9 cellular contexts compared by ENCODE assay signal in the genomic region with DNA sequence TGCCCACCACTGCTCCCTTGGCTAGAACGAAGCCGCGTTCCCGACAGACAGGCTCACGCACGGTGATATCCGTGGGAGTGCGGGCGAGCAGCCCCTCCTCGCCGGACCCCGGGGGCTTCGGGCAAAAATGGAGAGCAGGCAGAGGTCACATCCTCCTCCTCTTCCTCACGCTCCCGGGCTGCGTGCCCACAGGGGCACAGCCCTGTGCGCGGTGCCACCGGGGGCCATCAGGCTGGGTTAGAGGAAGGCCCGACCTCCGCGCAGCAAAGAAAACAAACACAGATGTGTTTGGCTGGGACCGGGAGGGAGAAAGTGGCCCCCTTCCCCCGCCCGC. TPM values are rescaled to one million over a fixed set of nuclear protein-coding genes. Genes with fewer than 3 reads are reported as not detected.
DNase-seq lines count a peak whose midpoint lies in the region; ATAC-seq and TF ChIP-seq lines count a peak whose summit lies in the region.
"Had no signal": no experiment of that assay in that cellular context is flagged by ENCODE, and none has a peak within 500 bp of the region (broad histone marks: within the 10 kb centered on the region; RNA-seq: fewer than 3 reads in every experiment).

No MANE protein-coding gene starts in this region.

- DNase-seq in AG09309 (ENCODE audit: low read depth) (no peak), cardiac fibroblast (ENCODE audit: low read depth in 2 of 2) (no peak), SW480 (ENCODE audit: low spot score) (no peak), DMS79 treated with DMSO at 0.1 percent for 48 hours (lab: John Stamatoyannopoulos, UW) (no peak)
- peak in 1 of 10 donors; percentile 4 for DNase-seq in naive thymus-derived CD8-positive, alpha-beta T cell

- POLR2A ChIA-PET in naive thymus-derived CD8-positive, alpha-beta T cell (lab: Charles Lee): no interaction called here

- peaks cover 20 to 40% (median 31%) of the 10 kb centered on the region in 5 donors for H3K27me3 Mint-ChIP-seq in naive thymus-derived CD8-positive, alpha-beta T cell

- peak overlapping the region; percentile 56 to 84 (median 68) for H3K4me3 Mint-ChIP-seq in naive thymus-derived CD8-positive, alpha-beta T cell

- H3K9me3 Mint-ChIP-seq in naive thymus-derived CD8-positive, alpha-beta T cell: no peaks in the 10 kb centered on the region

- ATAC-seq in HG02852 (IDR thresholded peaks at IDR 0.05; ENCODE audit: unreplicated experiment): peak; percentile 18
- ATAC-seq in naive thymus-derived CD8-positive, alpha-beta T cell: no peak
- no peak for ATAC-seq in HG03095 (IDR thresholded peaks at IDR 0.05; ENCODE audit: unreplicated experiment)
- no peak for ATAC-seq in HG02763 (IDR thresholded peaks at IDR 0.05; ENCODE audit: unreplicated experiment)

- TF ChIP-seq CTCF in AG09309 (IDR thresholded peaks at IDR 0.05; ENCODE audit: control insufficient read depth, insufficient read depth, low read depth, low read length, missing control alignments) (no peak), cardiac fibroblast (IDR thresholded peaks at IDR 0.05; ENCODE audit: low read depth, low read length) (no peak)

- H3K4me3 ChIP-seq in AG09309 (ENCODE audit: control insufficient read depth, low read depth, low read length): peak overlapping the region; percentile 41
- H3K4me3 ChIP-seq in cardiac fibroblast (replicated peaks in 1 of 2; ENCODE audit: low read depth in 2 of 2, low read length in 2 of 2): peak overlapping the region; percentile 50 to 52

- peaks cover 0 to 5% (median 0%) of the 10 kb centered on the region in 3 donors for H3K36me3 Mint-ChIP-seq in naive thymus-derived CD8-positive, alpha-beta T cell

- no peak overlapping the region for H3K27ac Mint-ChIP-seq in naive thymus-derived CD8-positive, alpha-beta T cell

- H3K4me1 Mint-ChIP-seq in naive thymus-derived CD8-positive, alpha-beta T cell: peaks cover 5 to 18% (median 11%) of the 10 kb centered on the region in 4 donors

RNA-seq across cellular contexts. Expression of a gene that starts 0.5 kb away (rescaled TPM):
- total RNA-seq in naive thymus-derived CD8-positive, alpha-beta T cell: under 1 TPM in 1 of 2 experiments, not detected in 1; 0.05 TPM
- polyA plus RNA-seq in naive thymus-derived CD8-positive, alpha-beta T cell: not detected
- total RNA-seq: T-helper 1 cell treated with Interleukin-12 subunit alpha and Interleukin-12 subunit beta and Interleukin-4 antibody, amounts not matched to agents 30 ng/mL and 1 ng/mL, for 36 hours had no signal

RNA-seq across cellular contexts. Expression of a gene that starts 55.3 kb away (rescaled TPM):
- 100 to 1,000 TPM in 1 of 2 experiments, 10 to 100 TPM in 1; 94.1 to 104 TPM for total RNA-seq in naive thymus-derived CD8-positive, alpha-beta T cell
- polyA plus RNA-seq in naive thymus-derived CD8-positive, alpha-beta T cell: 10 to 100 TPM; 20.0 to 44.0 (median 25.8) TPM
